7 cellular contexts compared by ENCODE assay signal in the genomic region with DNA sequence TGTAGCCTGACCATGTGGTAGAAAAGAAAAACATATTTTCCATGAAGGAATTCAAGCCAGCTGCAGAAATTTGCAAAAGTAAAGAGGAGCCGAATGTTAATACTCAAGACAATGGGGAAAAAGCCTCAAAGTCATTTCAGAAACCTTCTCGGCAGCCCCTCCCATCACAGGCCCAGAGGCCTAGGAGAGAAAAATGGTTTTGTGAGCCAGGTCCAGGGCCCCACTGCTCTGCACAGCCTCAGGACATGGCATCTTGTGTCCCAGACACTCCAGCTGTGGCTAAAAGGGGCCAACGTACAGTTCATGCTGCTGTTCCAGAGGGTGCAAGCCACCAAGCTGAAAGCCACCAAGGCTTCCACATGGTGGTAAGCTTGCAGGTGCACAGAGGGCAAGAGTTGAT.
"Had no signal": no experiment of that assay in that cellular context is flagged by ENCODE, and none has a peak within 500 bp of the region (broad histone marks: within the 10 kb centered on the region; RNA-seq: fewer than 3 reads in every experiment).

No MANE protein-coding gene starts in this region.

- H3K27ac Mint-ChIP-seq: IgD-negative memory B cell had no signal

- FAIRE-seq: HTR-8/SVneo had no signal

- H3K4me2 ChIP-seq: KMS-11 had no signal

- H3K9ac ChIP-seq: KMS-11 had no signal

- H3K27ac ChIP-seq: HL-60, KMS-11 had no signal

- H3K4me3 Mint-ChIP-seq: IgD-negative memory B cell had no signal

- H3K27me3 Mint-ChIP-seq: IgD-negative memory B cell had no signal

- DNase-seq: IMR-90, KBM-7, KG1 had no signal

- H3K36me3 Mint-ChIP-seq: IgD-negative memory B cell had no signal

- H3K4me1 Mint-ChIP-seq: IgD-negative memory B cell had no signal
